In genomic region chr9:108568093-108568492, GRCh38 we compare ENCODE assay signal across 24 cellular contexts.
A peak's percentile ranks its signal among the peaks of the same experiment; 100 is the strongest.
DNase-seq lines count a peak whose midpoint lies in the region; ATAC-seq and TF ChIP-seq lines count a peak whose summit lies in the region.
"Had no signal": no experiment of that assay in that cellular context is flagged by ENCODE, and none has a peak within 500 bp of the region (broad histone marks: within the 10 kb centered on the region; RNA-seq: fewer than 3 reads in every experiment).

No MANE protein-coding gene starts in this region.

- H3K4me3 Mint-ChIP-seq in stimulated activated naive CD8-positive, alpha-beta T cell treated with anti-CD3 and anti-CD28 coated beads, Interleukin-15, amount 100 ng/mL, for 72 hours = no peak overlapping the region
- H3K4me3 Mint-ChIP-seq: activated T-helper 17 cell treated with anti-CD3 and anti-CD28 coated beads, Interleukin-2, amount 50 U/mL, for 72 hours; natural killer cell treated with Interleukin-12 subunit alpha and Interleukin-12 subunit beta and Interleukin-15 and Interleukin-18, amount 100 ng/mL, for 72 hours; stimulated activated memory B cell treated with anti-CD40 and anti-IgM and Interleukin-4, amounts not matched to agents 10 μg/mL and 1 μg/mL and 100 μg/mL, for 72 hours; T-cell; type B pancreatic cell had no signal

- no peaks in the 10 kb centered on the region for H3K79me2 ChIP-seq in mesendoderm (ENCODE audit: control insufficient read depth, insufficient read depth, low read length)

- H3K4me1 Mint-ChIP-seq in stimulated activated naive CD8-positive, alpha-beta T cell treated with anti-CD3 and anti-CD28 coated beads, Interleukin-15, amount 100 ng/mL, for 72 hours = no peaks in the 10 kb centered on the region
- H3K4me1 Mint-ChIP-seq: activated T-helper 17 cell treated with anti-CD3 and anti-CD28 coated beads, Interleukin-2, amount 50 U/mL, for 72 hours; stimulated activated memory B cell treated with anti-CD40 and anti-IgM and Interleukin-4, amounts not matched to agents 10 μg/mL and 1 μg/mL and 100 μg/mL, for 72 hours; T-cell had no signal

- no CpG with 5 or more reads among the region's 3 CpGs for WGBS in mesendoderm (ENCODE audit: extremely low coverage, insufficient coverage, low lambda C conversion rate)

- H3K56ac ChIP-seq in mesendoderm (ENCODE audit: low read length) = peak overlapping the region; percentile 27

- DNase-seq in NCI-H69 (lab: John Stamatoyannopoulos, UW) (peak; percentile 58), epithelial cell of esophagus (ENCODE audit: low read depth) (peak; percentile 43), mesendoderm (no peak)
- DNase-seq in stimulated activated naive CD8-positive, alpha-beta T cell treated with anti-CD3 and anti-CD28 coated beads, Interleukin-15, amount 100 ng/mL, for 72 hours = no peak
- DNase-seq: activated CD4-positive, alpha-beta T cell treated with anti-CD3 and anti-CD28 coated beads for 48 hours; DMS53; HCEC 1CT; NCI-H187 treated with DMSO at 0.1 percent for 48 hours; NCI-H82; substantia nigra; T-cell had no signal

- no peak overlapping the region for H3K9ac ChIP-seq in mesendoderm (ENCODE audit: low read length)
- H3K9ac ChIP-seq: BLaER1 treated with 17β-estradiol and CSF1 and Interleukin-3, amounts not matched to agents 10 nM and 100 nM had no signal

- no peak overlapping the region for H4K8ac ChIP-seq in mesendoderm (ENCODE audit: low read depth, low read length)

- ATAC-seq in stimulated activated naive CD8-positive, alpha-beta T cell treated with anti-CD3 and anti-CD28 coated beads, Interleukin-15, amount 100 ng/mL, for 72 hours = no peak
- ATAC-seq in HG03097 (IDR thresholded peaks at IDR 0.05; ENCODE audit: low FRiP score, unreplicated experiment) (no peak), GM18519 (IDR thresholded peaks at IDR 0.05; ENCODE audit: low FRiP score, unreplicated experiment) (no peak), GM18502 (IDR thresholded peaks at IDR 0.05; ENCODE audit: poor library complexity, unreplicated experiment) (no peak)
- ATAC-seq: activated naive CD4-positive, alpha-beta T cell treated with anti-CD3 and anti-CD28 coated beads, Interleukin-2, amount 50 U/mL, for 72 hours; activated T-helper 17 cell treated with anti-CD3 and anti-CD28 coated beads, Interleukin-2, amount 50 U/mL, for 72 hours; natural killer cell treated with Interleukin-12 subunit alpha and Interleukin-12 subunit beta and Interleukin-15 and Interleukin-18, amount 100 ng/mL, for 72 hours; stimulated activated memory B cell treated with anti-CD40 and anti-IgM and Interleukin-4, amounts not matched to agents 10 μg/mL and 1 μg/mL and 100 μg/mL, for 72 hours; T-cell had no signal

- no peak overlapping the region for H3K18ac ChIP-seq in mesendoderm (ENCODE audit: low read length)

- H2BK120ac ChIP-seq in mesendoderm (ENCODE audit: low read depth, low read length) = no peak overlapping the region

- no peak overlapping the region for H3K4me2 ChIP-seq in mesendoderm (ENCODE audit: low read length)

- no peak overlapping the region for H3K23ac ChIP-seq in mesendoderm (ENCODE audit: low read length)

- no peak overlapping the region for H2AK5ac ChIP-seq in mesendoderm (ENCODE audit: low read length)

- POLR2A ChIA-PET in HEK293 (lab: Yijun Ruan, JAX) = no interaction called here

- CTCF ChIA-PET in HEK293 (lab: Yijun Ruan, JAX) = interaction anchor here (0.7 to 1.8 kb wide), 8 partner anchors 94 to 1146 kb away, joined by 3 to 10 read pairs (median 3); no protein-coding TSS in a partner anchor

- H3K4me3 ChIP-seq in HEK293 (ENCODE audit: low read depth, low read length) (no peak overlapping the region), epithelial cell of esophagus (ENCODE audit: low read length) (no peak overlapping the region), mesendoderm (ENCODE audit: low read length) (no peak overlapping the region)
- H3K4me3 ChIP-seq: BLaER1 treated with 17β-estradiol and CSF1 and Interleukin-3, amounts not matched to agents 10 nM and 100 nM; cardiac muscle cell; lung had no signal

- peaks cover 8% of the 10 kb centered on the region for H3K27me3 Mint-ChIP-seq in stimulated activated naive CD8-positive, alpha-beta T cell treated with anti-CD3 and anti-CD28 coated beads, Interleukin-15, amount 100 ng/mL, for 72 hours

- H3K36me3 ChIP-seq in HEK293 (ENCODE audit: control insufficient read depth in 2 of 2, insufficient read depth in 1 of 2, low read length in 2 of 2) (no peaks in the 10 kb centered on the region), mesendoderm (ENCODE audit: control insufficient read depth, insufficient read depth, low read length) (no peaks in the 10 kb centered on the region)
- H3K36me3 ChIP-seq: BLaER1 treated with 17β-estradiol and CSF1 and Interleukin-3, amounts not matched to agents 10 nM and 100 nM; cardiac muscle cell had no signal

- no peaks in the 10 kb centered on the region for H3K9me3 ChIP-seq in HEK293 (ENCODE audit: control insufficient read depth, insufficient read depth, low read depth, low read length)
- H3K9me3 ChIP-seq: BLaER1 treated with 17β-estradiol and CSF1 and Interleukin-3, amounts not matched to agents 10 nM and 100 nM had no signal

- H3K79me1 ChIP-seq in mesendoderm (ENCODE audit: low read length) = no peaks in the 10 kb centered on the region

- no peaks in the 10 kb centered on the region for H3K9me3 Mint-ChIP-seq in stimulated activated naive CD8-positive, alpha-beta T cell treated with anti-CD3 and anti-CD28 coated beads, Interleukin-15, amount 100 ng/mL, for 72 hours
- H3K9me3 Mint-ChIP-seq: activated naive CD4-positive, alpha-beta T cell treated with anti-CD3 and anti-CD28 coated beads, Interleukin-2, amount 50 U/mL, for 72 hours; activated T-helper 17 cell treated with anti-CD3 and anti-CD28 coated beads, Interleukin-2, amount 50 U/mL, for 72 hours; natural killer cell treated with Interleukin-12 subunit alpha and Interleukin-12 subunit beta and Interleukin-15 and Interleukin-18, amount 100 ng/mL, for 72 hours; stimulated activated memory B cell treated with anti-CD40 and anti-IgM and Interleukin-4, amounts not matched to agents 10 μg/mL and 1 μg/mL and 100 μg/mL, for 72 hours; T-cell; type B pancreatic cell had no signal

- no peaks in the 10 kb centered on the region for H3K27me3 ChIP-seq in mesendoderm (ENCODE audit: insufficient read depth, low read length, poor library complexity)
- H3K27me3 ChIP-seq: BLaER1 treated with 17β-estradiol and CSF1 and Interleukin-3, amounts not matched to agents 10 nM and 100 nM had no signal

- no peak overlapping the region for H3K27ac Mint-ChIP-seq in stimulated activated naive CD8-positive, alpha-beta T cell treated with anti-CD3 and anti-CD28 coated beads, Interleukin-15, amount 100 ng/mL, for 72 hours
- H3K27ac Mint-ChIP-seq: activated naive CD4-positive, alpha-beta T cell treated with anti-CD3 and anti-CD28 coated beads, Interleukin-2, amount 50 U/mL, for 72 hours; activated T-helper 17 cell treated with anti-CD3 and anti-CD28 coated beads, Interleukin-2, amount 50 U/mL, for 72 hours; natural killer cell treated with Interleukin-12 subunit alpha and Interleukin-12 subunit beta and Interleukin-15 and Interleukin-18, amount 100 ng/mL, for 72 hours; stimulated activated memory B cell treated with anti-CD40 and anti-IgM and Interleukin-4, amounts not matched to agents 10 μg/mL and 1 μg/mL and 100 μg/mL, for 72 hours; T-cell; type B pancreatic cell had no signal

- TF ChIP-seq CTCF in HEK293 (tag by site-specific recombination; IDR thresholded peaks at IDR 0.05) (no peak), epithelial cell of esophagus (IDR thresholded peaks at IDR 0.05; ENCODE audit: insufficient read depth, low read depth, low read length, missing control alignments) (no peak)

- no peak overlapping the region for H4K5ac ChIP-seq in mesendoderm (ENCODE audit: low read length)

- H2BK15ac ChIP-seq in mesendoderm (replicated peaks; ENCODE audit: low read depth) = no peak overlapping the region

- H3K4ac ChIP-seq in mesendoderm (ENCODE audit: low read depth, low read length) = peak overlapping the region; percentile 55

- H3K27ac ChIP-seq in HEK293 (ENCODE audit: extremely low read depth, low read depth, low read length) (no peak overlapping the region), mesendoderm (ENCODE audit: low read depth, low read length) (no peak overlapping the region)
- H3K27ac ChIP-seq: cardiac muscle cell, RWPE1 had no signal

- peak overlapping the region; percentile 52 for H2BK5ac ChIP-seq in mesendoderm (ENCODE audit: low read length)

- H3K4me1 ChIP-seq in HEK293 (ENCODE audit: control insufficient read depth, insufficient read depth, low read length) (no peaks in the 10 kb centered on the region), mesendoderm (ENCODE audit: control insufficient read depth, low read depth, low read length) (peaks cover 2% of the 10 kb centered on the region)

TF ChIP-seq in HEK293, 187 proteins besides CTCF, POLR2A, EP300 and RAD21:
- TF ChIP-seq ZNF16 (tag by site-specific recombination; IDR thresholded peaks at IDR 0.05; ENCODE audit: low read depth) (no peak), ZBTB20 (tag by site-specific recombination; IDR thresholded peaks at IDR 0.05) (peak; percentile 29; the same call in 1 of the 2 replicates), GFI1B (tag by site-specific recombination; IDR thresholded peaks at IDR 0.05) (no peak)

Comparison
In these comparisons a context has a peak if more than half of its experiments do, and no peak if none do; other contexts are left out.
1. DNase-seq: peak in NCI-H69 (single experiment) and epithelial cell of esophagus (single experiment); none in mesendoderm (single experiment) and stimulated activated naive CD8-positive, alpha-beta T cell treated with anti-CD3 and anti-CD28 coated beads, Interleukin-15, amount 100 ng/mL, for 72 hours (0 of 2).